Comparison of ENCODE assay signal across 18 cellular contexts in the genomic region with DNA sequence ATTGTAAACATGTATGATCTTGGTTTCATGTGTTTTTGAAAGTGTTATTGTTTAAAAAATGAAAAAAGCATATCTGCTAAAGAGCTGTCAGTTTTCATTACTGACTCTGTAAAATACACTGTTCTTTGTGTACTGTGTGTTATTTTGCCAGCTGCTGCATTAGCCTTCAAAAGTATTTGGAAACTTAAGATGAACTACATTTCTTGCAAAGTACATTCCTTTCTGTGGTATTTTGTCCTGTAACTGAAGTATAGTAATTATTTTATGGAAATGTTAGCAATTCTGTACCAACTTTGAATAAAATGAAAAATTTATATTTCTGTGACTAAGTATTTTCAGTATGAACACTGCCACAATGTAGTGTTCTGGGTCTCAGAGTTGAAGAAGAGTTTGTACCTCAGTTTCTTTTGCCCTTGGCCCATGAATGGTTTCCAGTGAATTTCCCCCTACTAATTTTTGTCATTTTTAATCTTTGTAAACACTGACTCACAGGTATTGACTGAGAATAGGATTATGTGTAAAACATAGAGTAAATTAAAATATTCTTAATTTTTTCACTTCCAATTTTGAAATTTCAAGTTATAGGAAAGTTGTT. TPM values are rescaled to one million over a fixed set of nuclear protein-coding genes. Genes with fewer than 3 reads are reported as not detected.
DNase-seq lines count a peak whose midpoint lies in the region; ATAC-seq and TF ChIP-seq lines count a peak whose summit lies in the region.
"Had no signal": no experiment of that assay in that cellular context is flagged by ENCODE, and none has a peak within 500 bp of the region (broad histone marks: within the 10 kb centered on the region; RNA-seq: fewer than 3 reads in every experiment).

No MANE protein-coding gene starts in this region.

- H3K36me3 Mint-ChIP-seq in activated naive CD8-positive, alpha-beta T cell, result peaks cover 28% of the 10 kb centered on the region
- peaks cover 76% of the 10 kb centered on the region for H3K36me3 Mint-ChIP-seq in activated naive CD8-positive, alpha-beta T cell treated with anti-CD3 and anti-CD28 coated beads for 36 hours
- peaks cover 55% of the 10 kb centered on the region for H3K36me3 Mint-ChIP-seq in stimulated activated effector memory CD8-positive, alpha-beta T cell treated with anti-CD3 and anti-CD28 coated beads, Interleukin-12 subunit alpha, Interleukin-12 subunit beta, amount 100 ng/mL, for 72 hours
- H3K36me3 Mint-ChIP-seq in CD8-positive, alpha-beta memory T cell, result peaks cover 8 to 23% (median 9%) of the 10 kb centered on the region in 3 donors

- no peak overlapping the region for H3K27ac ChIP-seq in IMR-90 (ENCODE audit: insufficient read depth, low read length)
- H3K27ac ChIP-seq in CD8-positive, alpha-beta memory T cell (ENCODE audit: low read depth, low read length), result no peak overlapping the region

- no peak for TF ChIP-seq RAD21 in IMR-90 (IDR thresholded peaks at IDR 0.05; ENCODE audit: low read length)

- H2BK15ac ChIP-seq in IMR-90 (ENCODE audit: low read depth, low read length), result no peak overlapping the region

- H2BK5ac ChIP-seq in IMR-90 (ENCODE audit: low read depth, low read length, poor library complexity, severe bottlenecking), result no peak overlapping the region

- no peak for TF ChIP-seq CTCF in IMR-90 (conservative IDR thresholded peaks at IDR 0.05; ENCODE audit: low read depth, low read length)

- ATAC-seq in IMR-90 (ENCODE audit: low read depth) (peak; percentile 54; the same call in 1 of the 2 replicates), HG03565 (IDR thresholded peaks at IDR 0.05; ENCODE audit: unreplicated experiment) (no peak)
- ATAC-seq in stimulated activated effector memory CD8-positive, alpha-beta T cell treated with anti-CD3 and anti-CD28 coated beads, Interleukin-12 subunit alpha, Interleukin-12 subunit beta, amount 100 ng/mL, for 72 hours, result peak; percentile 66
- ATAC-seq: CD8-positive, alpha-beta T cell; GM12878 had no signal

- no peak overlapping the region for H3K4me2 ChIP-seq in IMR-90 (ENCODE audit: low read depth, low read length)

- no peaks in the 10 kb centered on the region for H3K9me1 ChIP-seq in IMR-90 (ENCODE audit: insufficient read depth, low read length)

- H3K27ac Mint-ChIP-seq in activated naive CD8-positive, alpha-beta T cell, result peak overlapping the region; percentile 41
- H3K27ac Mint-ChIP-seq in activated naive CD8-positive, alpha-beta T cell treated with anti-CD3 and anti-CD28 coated beads for 36 hours, result no peak overlapping the region
- no peak overlapping the region for H3K27ac Mint-ChIP-seq in stimulated activated effector memory CD8-positive, alpha-beta T cell treated with anti-CD3 and anti-CD28 coated beads, Interleukin-12 subunit alpha, Interleukin-12 subunit beta, amount 100 ng/mL, for 72 hours
- H3K27ac Mint-ChIP-seq in CD8-positive, alpha-beta memory T cell, result peak overlapping the region in 2 of 8 donors; percentile 23 to 42

- H3K23ac ChIP-seq in IMR-90 (ENCODE audit: low read depth, low read length), result no peak overlapping the region

- BruUV-seq in IMR-90 (replicated peaks; lab: Mats Ljungman, UMichigan), result no TSS peak

- H3K4ac ChIP-seq in IMR-90 (ENCODE audit: low read depth, low read length), result no peak overlapping the region

- no peaks in the 10 kb centered on the region for H3K27me3 Mint-ChIP-seq in activated naive CD8-positive, alpha-beta T cell
- no peaks in the 10 kb centered on the region for H3K27me3 Mint-ChIP-seq in activated naive CD8-positive, alpha-beta T cell treated with anti-CD3 and anti-CD28 coated beads for 36 hours
- H3K27me3 Mint-ChIP-seq in CD8-positive, alpha-beta memory T cell, result no peaks in the 10 kb centered on the region

- H3K56ac ChIP-seq in IMR-90 (ENCODE audit: extremely low read depth, insufficient read depth, low read length), result no peak overlapping the region

- H2AFZ ChIP-seq in IMR-90 (replicated peaks; ENCODE audit: low read length, poor library complexity), result no peak overlapping the region

- H3K9ac ChIP-seq in IMR-90 (ENCODE audit: low read depth, low read length), result no peak overlapping the region

- H3K79me1 ChIP-seq in IMR-90 (ENCODE audit: low read depth in 1 of 2, low read length in 2 of 2), result peaks cover 12 to 57% of the 10 kb centered on the region in 2 experiments

- H3K36me3 ChIP-seq in IMR-90 (ENCODE audit: control insufficient read depth, insufficient read depth, low read length), result no peaks in the 10 kb centered on the region; the same call in 1 of the 2 replicates
- no peaks in the 10 kb centered on the region for H3K36me3 ChIP-seq in CD8-positive, alpha-beta memory T cell (ENCODE audit: insufficient read depth, low read length)

- H2AK9ac ChIP-seq in IMR-90 (replicated peaks; ENCODE audit: low read depth, low read length, poor library complexity), result no peak overlapping the region

- no peak overlapping the region for H4K5ac ChIP-seq in IMR-90 (ENCODE audit: low read depth, low read length)

- H3K14ac ChIP-seq in IMR-90 (replicated peaks; ENCODE audit: low read depth, low read length), result no peak overlapping the region

- peaks cover 6% of the 10 kb centered on the region; the same call in 1 of the 2 replicates for H4K20me1 ChIP-seq in IMR-90 (ENCODE audit: insufficient read depth, low read length)

- in situ Hi-C loops in IMR-90 (cut with MboI; ENCODE audit: low sequenced_read_pairs), result no loop called here

- no peak overlapping the region for H3K4me3 ChIP-seq in IMR-90 (ENCODE audit: insufficient read depth, low read depth, low read length)
- no peak overlapping the region for H3K4me3 ChIP-seq in CD8-positive, alpha-beta memory T cell (ENCODE audit: low read length)
- H3K4me3 ChIP-seq: GM12878 had no signal

- no peak overlapping the region for H4K8ac ChIP-seq in IMR-90 (ENCODE audit: low read depth in 2 of 2, low read length in 2 of 2)

- peaks cover 78% of the 10 kb centered on the region for H3K4me1 Mint-ChIP-seq in activated naive CD8-positive, alpha-beta T cell (ENCODE audit: low read depth)
- peaks cover 51% of the 10 kb centered on the region for H3K4me1 Mint-ChIP-seq in activated naive CD8-positive, alpha-beta T cell treated with anti-CD3 and anti-CD28 coated beads for 36 hours
- peaks cover 61% of the 10 kb centered on the region for H3K4me1 Mint-ChIP-seq in stimulated activated effector memory CD8-positive, alpha-beta T cell treated with anti-CD3 and anti-CD28 coated beads, Interleukin-12 subunit alpha, Interleukin-12 subunit beta, amount 100 ng/mL, for 72 hours
- H3K4me1 Mint-ChIP-seq in CD8-positive, alpha-beta memory T cell, result peaks cover 37 to 91% (median 79%) of the 10 kb centered on the region in 3 donors

- H3K9me3 ChIP-seq in IMR-90 (ENCODE audit: control insufficient read depth, insufficient read depth, low read length), result no peaks in the 10 kb centered on the region
- no peaks in the 10 kb centered on the region for H3K9me3 ChIP-seq in CD8-positive, alpha-beta memory T cell (ENCODE audit: low read length)

- no peaks in the 10 kb centered on the region for H3K9me3 Mint-ChIP-seq in activated naive CD8-positive, alpha-beta T cell (ENCODE audit: low read depth)
- H3K9me3 Mint-ChIP-seq in activated naive CD8-positive, alpha-beta T cell treated with anti-CD3 and anti-CD28 coated beads for 36 hours, result no peaks in the 10 kb centered on the region
- H3K9me3 Mint-ChIP-seq in stimulated activated effector memory CD8-positive, alpha-beta T cell treated with anti-CD3 and anti-CD28 coated beads, Interleukin-12 subunit alpha, Interleukin-12 subunit beta, amount 100 ng/mL, for 72 hours, result no peaks in the 10 kb centered on the region
- H3K9me3 Mint-ChIP-seq in CD8-positive, alpha-beta memory T cell, result no peaks in the 10 kb centered on the region

- no peak overlapping the region for H3K18ac ChIP-seq in IMR-90 (ENCODE audit: low read depth, low read length)

- TF ChIP-seq POLR2A in IMR-90 (IDR thresholded peaks at IDR 0.05; ENCODE audit: low read depth, low read length), result no peak

- DNase-seq in activated naive CD8-positive, alpha-beta T cell treated with anti-CD3 and anti-CD28 coated beads for 36 hours, result no peak
- DNase-seq in IMR-90, result no peak
- peak; percentile 44 for DNase-seq in amniotic epithelial cell (ENCODE audit: low read depth)
- no peak for DNase-seq in stimulated activated effector memory CD8-positive, alpha-beta T cell treated with anti-CD3 and anti-CD28 coated beads, Interleukin-12 subunit alpha, Interleukin-12 subunit beta, amount 100 ng/mL, for 72 hours (ENCODE audit: low spot score in 2 of 2)
- no peak for DNase-seq in CD8-positive, alpha-beta memory T cell
- DNase-seq: CD8-positive, alpha-beta T cell; DMS79 treated with DMSO at 0.1 percent for 48 hours; GDM1; GOT3; KG1; NCI-H1048; NCI-H1436 treated with DMSO at 0.1 percent for 48 hours; NCI-H2081 treated with DMSO at 0.1 percent for 48 hours; NCI-H2227 treated with DMSO at 0.1 percent for 48 hours; NCI-H524 had no signal

- no peak overlapping the region for H2BK120ac ChIP-seq in IMR-90 (ENCODE audit: low read depth, low read length)

- no peaks in the 10 kb centered on the region for H3K27me3 ChIP-seq in IMR-90 (ENCODE audit: control insufficient read depth, insufficient read depth, low read length)
- H3K27me3 ChIP-seq in CD8-positive, alpha-beta memory T cell (ENCODE audit: insufficient read depth, low read length, poor library complexity, severe bottlenecking), result no peaks in the 10 kb centered on the region

- H3K4me3 Mint-ChIP-seq in activated naive CD8-positive, alpha-beta T cell, result no peak overlapping the region
- H3K4me3 Mint-ChIP-seq in activated naive CD8-positive, alpha-beta T cell treated with anti-CD3 and anti-CD28 coated beads for 36 hours, result no peak overlapping the region
- H3K4me3 Mint-ChIP-seq in stimulated activated effector memory CD8-positive, alpha-beta T cell treated with anti-CD3 and anti-CD28 coated beads, Interleukin-12 subunit alpha, Interleukin-12 subunit beta, amount 100 ng/mL, for 72 hours, result no peak overlapping the region
- H3K4me3 Mint-ChIP-seq in CD8-positive, alpha-beta memory T cell, result no peak overlapping the region
- H3K4me3 Mint-ChIP-seq: CD8-positive, alpha-beta T cell had no signal

- H4K91ac ChIP-seq in IMR-90 (ENCODE audit: insufficient read depth, low read depth, low read length), result no peak overlapping the region

- peaks cover 4% of the 10 kb centered on the region; the same call in 1 of the 2 replicates for H3K4me1 ChIP-seq in IMR-90 (ENCODE audit: control insufficient read depth, insufficient read depth, low read length)
- peaks cover 10% of the 10 kb centered on the region for H3K4me1 ChIP-seq in CD8-positive, alpha-beta memory T cell (ENCODE audit: insufficient read depth, low read length)

- dilution Hi-C loops in IMR-90 (cut with HindIII; ENCODE audit: low sequenced_read_pairs, unreplicated experiment), result no loop called here

- CTCF ChIA-PET in IMR-90 (lab: Yijun Ruan, JAX), result interaction anchor here (0.6 to 1.3 kb wide), 2 partner anchors 29 to 182 kb away, joined by 3 to 5 read pairs; no protein-coding TSS in a partner anchor
- CTCF ChIA-PET in CD8-positive, alpha-beta memory T cell (lab: Charles Lee), result no interaction called here

- no peak overlapping the region for H2AK5ac ChIP-seq in IMR-90 (ENCODE audit: low read depth, low read length)

- POLR2A ChIA-PET in IMR-90 (lab: Charles Lee; ENCODE audit: unreplicated experiment), result no interaction called here
- POLR2A ChIA-PET in CD8-positive, alpha-beta memory T cell (lab: Charles Lee), result no interaction called here

- intact Hi-C loops in IMR-90 (cut with micrococcal nuclease), result no loop called here

- H2BK20ac ChIP-seq in IMR-90 (ENCODE audit: low read depth, low read length), result no peak overlapping the region

RNA-seq across cellular contexts. Expression of a gene that starts 32.7 kb away (rescaled TPM):
- 100 to 1,000 TPM; 107 to 116 TPM for total RNA-seq in activated naive CD8-positive, alpha-beta T cell treated with anti-CD3 and anti-CD28 coated beads for 36 hours
- total RNA-seq in IMR-90 (2012; rRNA removed), result 7.5 and 11.9 TPM in 2 replicates
- 32.8 and 35.1 TPM in 2 replicates for polyA plus RNA-seq in IMR-90 (2012; rRNA removed)
- polyA plus RNA-seq in IMR-90 (2012; cell fraction: cytosol; rRNA removed), result 8.6 and 18.6 TPM in 2 replicates
- 8.7 and 26.5 TPM in 2 replicates for polyA plus RNA-seq in IMR-90 (2012; cell fraction: nucleus; rRNA removed; ENCODE audit: low replicate concordance)
- 100 to 1,000 TPM; 134 to 136 TPM for total RNA-seq in CD8-positive, alpha-beta memory T cell
- 163 TPM for polyA plus RNA-seq in CD8-positive, alpha-beta memory T cell

RNA-seq across cellular contexts. Expression of a gene that starts 32.7 kb away (rescaled TPM):
- 10 to 100 TPM; 12.4 to 12.7 TPM for total RNA-seq in activated naive CD8-positive, alpha-beta T cell treated with anti-CD3 and anti-CD28 coated beads for 36 hours
- 9.9 and 15.6 TPM in 2 replicates for total RNA-seq in IMR-90 (2012; rRNA removed)
- polyA plus RNA-seq in IMR-90 (2012; rRNA removed), result 1.3 and 1.8 TPM in 2 replicates
- polyA plus RNA-seq in IMR-90 (2012; cell fraction: cytosol; rRNA removed), result 0.29 and 0.30 TPM in 2 replicates
- polyA plus RNA-seq in IMR-90 (2012; cell fraction: nucleus; rRNA removed; ENCODE audit: low replicate concordance), result 0.49 and 3.2 TPM in 2 replicates
- total RNA-seq in CD8-positive, alpha-beta memory T cell, result 10 to 100 TPM; 23.2 to 23.8 TPM
- polyA plus RNA-seq in CD8-positive, alpha-beta memory T cell, result 1.4 TPM
